ENCODE assay signal across 1 cellular context in the genomic region with DNA sequence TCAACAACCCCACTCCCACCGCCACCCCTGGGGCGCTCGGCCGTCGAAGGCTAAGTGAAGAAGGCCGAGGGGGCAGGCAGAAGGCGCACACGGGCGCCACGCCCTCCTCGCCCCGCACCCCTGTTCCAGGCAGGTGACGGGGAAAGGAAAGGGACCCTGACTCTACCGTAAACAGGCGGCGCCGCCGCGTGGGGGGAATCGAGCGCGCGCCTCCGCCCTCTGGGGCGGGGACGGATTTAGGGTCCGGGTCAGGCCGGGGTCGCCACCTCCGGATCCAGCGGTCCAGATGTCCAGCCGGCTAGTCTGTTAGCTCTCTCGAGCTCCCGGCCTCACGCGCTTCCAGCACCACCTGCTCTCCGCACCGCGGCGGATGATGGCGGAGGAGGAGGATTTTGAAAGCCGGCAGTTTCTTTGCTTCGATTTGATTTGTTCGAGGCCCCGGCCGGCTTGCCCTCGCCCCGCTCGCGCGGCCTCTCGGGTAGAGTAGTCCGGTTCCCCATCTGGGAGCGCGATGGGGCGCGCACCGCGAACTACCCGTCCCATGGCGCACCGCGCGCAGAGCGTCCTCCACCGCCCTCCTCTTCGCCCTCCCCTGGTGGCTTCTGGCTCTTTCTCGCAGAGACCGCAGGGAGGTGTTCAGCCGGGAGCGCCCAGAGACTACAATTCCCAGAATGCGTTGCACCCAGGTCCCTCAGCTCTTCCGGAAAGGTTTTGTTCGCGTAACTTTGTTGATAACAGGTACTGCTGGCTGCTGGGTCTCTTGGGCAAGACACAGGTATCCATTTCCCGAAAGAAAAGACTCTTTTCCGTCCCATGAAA.
TF ChIP-seq lines count a peak whose summit lies in the region.

TSS of gene RANGAP1 (minus strand) at position 368 of the 819 bp plus-strand sequence. CDS start 5,143 bp downstream, outside the sequence.

TF ChIP-seq in GM12878, 131 proteins besides CTCF, POLR2A, EP300 and RAD21 (continued from another document and continues in another):
- TF ChIP-seq NFYA (IDR thresholded peaks at IDR 0.05; ENCODE audit: borderline replicate concordance, low read depth, low read length) = no peak
- no peak for TF ChIP-seq PKNOX1 (IDR thresholded peaks at IDR 0.05)
- TF ChIP-seq STAT1 (conservative IDR thresholded peaks at IDR 0.05) = 0 out of 2 replicates have a peak, but pooled peaks have one; percentile 49
- TF ChIP-seq ZNF622 (IDR thresholded peaks at IDR 0.05) = no peak
- no peak for TF ChIP-seq CBX3 (IDR thresholded peaks at IDR 0.05; ENCODE audit: borderline replicate concordance, low read depth)
- peak; percentile 82 for TF ChIP-seq CREB1 (IDR thresholded peaks at IDR 0.05; ENCODE audit: low read depth)
- no peak for TF ChIP-seq CHD1 (IDR thresholded peaks at IDR 0.05; ENCODE audit: low read depth, low read length)
- no peak for TF ChIP-seq HDAC6 (IDR thresholded peaks at IDR 0.05; ENCODE audit: unreplicated experiment)
- no peak for TF ChIP-seq BMI1 (IDR thresholded peaks at IDR 0.05; ENCODE audit: borderline replicate concordance)
- 0 out of 2 replicates have a peak, but pooled peaks have one; percentile 26 for TF ChIP-seq MYB (IDR thresholded peaks at IDR 0.05; ENCODE audit: borderline replicate concordance, low read depth, low read length)
- no peak for TF ChIP-seq ZBED1 (IDR thresholded peaks at IDR 0.05; ENCODE audit: borderline replicate concordance)
- TF ChIP-seq ESRRA (IDR thresholded peaks at IDR 0.05; ENCODE audit: low read length) = 0 out of 2 replicates have a peak, but pooled peaks have one; percentile 40
- TF ChIP-seq EED (IDR thresholded peaks at IDR 0.05; ENCODE audit: low read depth) = 0 out of 2 replicates have a peak, but pooled peaks have one; percentile 17
- TF ChIP-seq SUZ12 (IDR thresholded peaks at IDR 0.05; ENCODE audit: unreplicated experiment) = no peak
- TF ChIP-seq JUNB (IDR thresholded peaks at IDR 0.05) = no peak
- peak; percentile 91 for TF ChIP-seq YY1 (IDR thresholded peaks at IDR 0.05; ENCODE audit: low read depth, low read length)
- TF ChIP-seq E2F4 (IDR thresholded peaks at IDR 0.05; ENCODE audit: low read depth, low read length) = peak; percentile 83
- no peak for TF ChIP-seq KDM1A (IDR thresholded peaks at IDR 0.05; ENCODE audit: borderline replicate concordance)
- TF ChIP-seq PAX8 (IDR thresholded peaks at IDR 0.05) = no peak
- TF ChIP-seq TCF12 (IDR thresholded peaks at IDR 0.05; ENCODE audit: low read depth, low read length) = no peak; the same call in 1 of the 2 replicates
- TF ChIP-seq DPF2 (IDR thresholded peaks at IDR 0.05) = no peak
- TF ChIP-seq SRF (IDR thresholded peaks at IDR 0.05; ENCODE audit: low read depth in 2 of 2, low read length in 2 of 2) = peak in 1 of 2 experiments; percentile 39; a peak in 1 of 4 replicates
- no peak for TF ChIP-seq FOS (IDR thresholded peaks at IDR 0.05; ENCODE audit: borderline replicate concordance, extremely low read depth, insufficient read length)
- TF ChIP-seq MEF2A (IDR thresholded peaks at IDR 0.05; ENCODE audit: insufficient read depth, low read depth, low read length) = no peak
- no peak for TF ChIP-seq MTA2 (IDR thresholded peaks at IDR 0.05; ENCODE audit: low read depth)
- TF ChIP-seq, protein P1, sequence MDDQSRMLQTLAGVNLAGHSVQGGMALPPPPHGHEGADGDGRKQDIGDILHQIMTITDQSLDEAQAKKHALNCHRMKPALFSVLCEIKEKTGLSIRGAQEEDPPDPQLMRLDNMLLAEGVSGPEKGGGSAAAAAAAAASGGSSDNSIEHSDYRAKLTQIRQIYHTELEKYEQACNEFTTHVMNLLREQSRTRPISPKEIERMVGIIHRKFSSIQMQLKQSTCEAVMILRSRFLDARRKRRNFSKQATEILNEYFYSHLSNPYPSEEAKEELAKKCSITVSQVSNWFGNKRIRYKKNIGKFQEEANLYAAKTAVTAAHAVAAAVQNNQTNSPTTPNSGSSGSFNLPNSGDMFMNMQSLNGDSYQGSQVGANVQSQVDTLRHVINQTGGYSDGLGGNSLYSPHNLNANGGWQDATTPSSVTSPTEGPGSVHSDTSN (IDR thresholded peaks at IDR 0.05; ENCODE audit: insufficient replicate concordance, low read depth, low read length) = no peak
- no peak for TF ChIP-seq YBX1 (IDR thresholded peaks at IDR 0.05)
- TF ChIP-seq IRF4 (IDR thresholded peaks at IDR 0.05; ENCODE audit: low read depth, low read length) = no peak
- TF ChIP-seq CHD2 (IDR thresholded peaks at IDR 0.05; ENCODE audit: borderline replicate concordance, low read depth, low read length) = peak; percentile 79
- TF ChIP-seq CHD4 (IDR thresholded peaks at IDR 0.05) = no peak
- no peak for TF ChIP-seq TCF7 (IDR thresholded peaks at IDR 0.05; ENCODE audit: borderline replicate concordance)
- peak; percentile 31 for TF ChIP-seq FOXK2 (IDR thresholded peaks at IDR 0.05)
- TF ChIP-seq STAT3 (IDR thresholded peaks at IDR 0.05; ENCODE audit: low read depth, low read length) = 0 out of 2 replicates have a peak, but pooled peaks have one; percentile 14
- TF ChIP-seq RBBP5 (conservative IDR thresholded peaks at IDR 0.05) = no peak
- no peak; the same call in 1 of the 2 replicates for TF ChIP-seq SMAD5 (IDR thresholded peaks at IDR 0.05; ENCODE audit: low read depth)
- TF ChIP-seq FOXM1 (IDR thresholded peaks at IDR 0.05; ENCODE audit: low read depth, low read length) = no peak; the same call in 1 of the 2 replicates
- TF ChIP-seq RELA (IDR thresholded peaks at IDR 0.05; ENCODE audit: borderline replicate concordance, partially characterized antibody) = peak; percentile 24
- peak; percentile 73 for TF ChIP-seq RUNX3 (IDR thresholded peaks at IDR 0.05; ENCODE audit: low read length)
- TF ChIP-seq ZNF24 (IDR thresholded peaks at IDR 0.05) = no peak
- TF ChIP-seq ZNF207 (IDR thresholded peaks at IDR 0.05; ENCODE audit: borderline replicate concordance) = no peak; the same call in 1 of the 2 replicates
- TF ChIP-seq SMC3 (IDR thresholded peaks at IDR 0.05; ENCODE audit: borderline replicate concordance, low read length) = no peak
- TF ChIP-seq SPI1 (IDR thresholded peaks at IDR 0.05; ENCODE audit: borderline replicate concordance, insufficient read depth, low read depth, low read length) = no peak
- TF ChIP-seq BRCA1 (IDR thresholded peaks at IDR 0.05; ENCODE audit: low read depth, low read length) = no peak
- no peak; the same call in 1 of the 2 replicates for TF ChIP-seq IRF3 (IDR thresholded peaks at IDR 0.05)
- TF ChIP-seq SIX5 (IDR thresholded peaks at IDR 0.05; ENCODE audit: low read depth, low read length, severe bottlenecking) = peak; percentile 93
- TF ChIP-seq SP1 (IDR thresholded peaks at IDR 0.05; ENCODE audit: low read depth, low read length) = peak; percentile 72
- peak; percentile 92 for TF ChIP-seq TARDBP (IDR thresholded peaks at IDR 0.05; ENCODE audit: borderline replicate concordance)
- TF ChIP-seq SUPT20H (IDR thresholded peaks at IDR 0.05; ENCODE audit: borderline replicate concordance, control insufficient read depth, low read depth, low read length) = no peak
- TF ChIP-seq, protein P2, sequence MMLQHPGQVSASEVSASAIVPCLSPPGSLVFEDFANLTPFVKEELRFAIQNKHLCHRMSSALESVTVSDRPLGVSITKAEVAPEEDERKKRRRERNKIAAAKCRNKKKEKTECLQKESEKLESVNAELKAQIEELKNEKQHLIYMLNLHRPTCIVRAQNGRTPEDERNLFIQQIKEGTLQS (IDR thresholded peaks at IDR 0.05; ENCODE audit: borderline replicate concordance, extremely low read depth, low read depth, low read length) = no peak
- TF ChIP-seq POLR2AphosphoS5 (IDR thresholded peaks at IDR 0.05; ENCODE audit: low read length) = peak; percentile 91
- TF ChIP-seq, protein P3, sequence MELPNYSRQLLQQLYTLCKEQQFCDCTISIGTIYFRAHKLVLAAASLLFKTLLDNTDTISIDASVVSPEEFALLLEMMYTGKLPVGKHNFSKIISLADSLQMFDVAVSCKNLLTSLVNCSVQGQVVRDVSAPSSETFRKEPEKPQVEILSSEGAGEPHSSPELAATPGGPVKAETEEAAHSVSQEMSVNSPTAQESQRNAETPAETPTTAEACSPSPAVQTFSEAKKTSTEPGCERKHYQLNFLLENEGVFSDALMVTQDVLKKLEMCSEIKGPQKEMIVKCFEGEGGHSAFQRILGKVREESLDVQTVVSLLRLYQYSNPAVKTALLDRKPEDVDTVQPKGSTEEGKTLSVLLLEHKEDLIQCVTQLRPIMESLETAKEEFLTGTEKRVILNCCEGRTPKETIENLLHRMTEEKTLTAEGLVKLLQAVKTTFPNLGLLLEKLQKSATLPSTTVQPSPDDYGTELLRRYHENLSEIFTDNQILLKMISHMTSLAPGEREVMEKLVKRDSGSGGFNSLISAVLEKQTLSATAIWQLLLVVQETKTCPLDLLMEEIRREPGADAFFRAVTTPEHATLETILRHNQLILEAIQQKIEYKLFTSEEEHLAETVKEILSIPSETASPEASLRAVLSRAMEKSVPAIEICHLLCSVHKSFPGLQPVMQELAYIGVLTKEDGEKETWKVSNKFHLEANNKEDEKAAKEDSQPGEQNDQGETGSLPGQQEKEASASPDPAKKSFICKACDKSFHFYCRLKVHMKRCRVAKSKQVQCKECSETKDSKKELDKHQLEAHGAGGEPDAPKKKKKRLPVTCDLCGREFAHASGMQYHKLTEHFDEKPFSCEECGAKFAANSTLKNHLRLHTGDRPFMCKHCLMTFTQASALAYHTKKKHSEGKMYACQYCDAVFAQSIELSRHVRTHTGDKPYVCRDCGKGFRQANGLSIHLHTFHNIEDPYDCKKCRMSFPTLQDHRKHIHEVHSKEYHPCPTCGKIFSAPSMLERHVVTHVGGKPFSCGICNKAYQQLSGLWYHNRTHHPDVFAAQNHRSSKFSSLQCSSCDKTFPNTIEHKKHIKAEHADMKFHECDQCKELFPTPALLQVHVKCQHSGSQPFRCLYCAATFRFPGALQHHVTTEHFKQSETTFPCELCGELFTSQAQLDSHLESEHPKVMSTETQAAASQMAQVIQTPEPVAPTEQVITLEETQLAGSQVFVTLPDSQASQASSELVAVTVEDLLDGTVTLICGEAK (IDR thresholded peaks at IDR 0.05; ENCODE audit: borderline replicate concordance) = peak; percentile 99
- TF ChIP-seq NKRF (conservative IDR thresholded peaks at IDR 0.05) = peak; percentile 99
- TF ChIP-seq NBN (IDR thresholded peaks at IDR 0.05) = 0 out of 2 replicates have a peak, but pooled peaks have one; percentile 21
- TF ChIP-seq SIN3A (IDR thresholded peaks at IDR 0.05; ENCODE audit: low read depth, low read length) = peak; percentile 94
- peak; percentile 86 for TF ChIP-seq GABPA (IDR thresholded peaks at IDR 0.05; ENCODE audit: low read depth)
- TF ChIP-seq SREBF2 (IDR thresholded peaks at IDR 0.05; ENCODE audit: low read length) = no peak
- TF ChIP-seq ZNF384 (IDR thresholded peaks at IDR 0.05; ENCODE audit: borderline replicate concordance, low read depth, low read length) = no peak
- peak; percentile 68; the same call in 2 of the 3 replicates for TF ChIP-seq POU2F2 (IDR thresholded peaks at IDR 0.05; ENCODE audit: borderline replicate concordance, low read depth, low read length)
- no peak for TF ChIP-seq ETV6 (conservative IDR thresholded peaks at IDR 0.05 in 1 of 2, IDR thresholded peaks at IDR 0.05 in 1 of 2; ENCODE audit: borderline replicate concordance in 1 of 2, low read depth in 1 of 2)
- TF ChIP-seq WRNIP1 (IDR thresholded peaks at IDR 0.05; ENCODE audit: borderline replicate concordance, low read depth, low read length) = 0 out of 2 replicates have a peak, but pooled peaks have one; percentile 34
- no peak for TF ChIP-seq NR2C2 (IDR thresholded peaks at IDR 0.05; ENCODE audit: borderline replicate concordance, control insufficient read depth, insufficient read length, low read depth)
- TF ChIP-seq IKZF1 (conservative IDR thresholded peaks at IDR 0.05) = peak; percentile 98
- TF ChIP-seq SMARCA5 (IDR thresholded peaks at IDR 0.05) = 0 out of 2 replicates have a peak, but pooled peaks have one; percentile 63
- no peak for TF ChIP-seq ZNF217 (IDR thresholded peaks at IDR 0.05)
- TF ChIP-seq CEBPB (IDR thresholded peaks at IDR 0.05; ENCODE audit: borderline replicate concordance in 1 of 2, low read depth in 2 of 2, low read length in 2 of 2) = no peak
